Comparison of ENCODE assay signal across 21 cellular contexts in the genomic region with DNA sequence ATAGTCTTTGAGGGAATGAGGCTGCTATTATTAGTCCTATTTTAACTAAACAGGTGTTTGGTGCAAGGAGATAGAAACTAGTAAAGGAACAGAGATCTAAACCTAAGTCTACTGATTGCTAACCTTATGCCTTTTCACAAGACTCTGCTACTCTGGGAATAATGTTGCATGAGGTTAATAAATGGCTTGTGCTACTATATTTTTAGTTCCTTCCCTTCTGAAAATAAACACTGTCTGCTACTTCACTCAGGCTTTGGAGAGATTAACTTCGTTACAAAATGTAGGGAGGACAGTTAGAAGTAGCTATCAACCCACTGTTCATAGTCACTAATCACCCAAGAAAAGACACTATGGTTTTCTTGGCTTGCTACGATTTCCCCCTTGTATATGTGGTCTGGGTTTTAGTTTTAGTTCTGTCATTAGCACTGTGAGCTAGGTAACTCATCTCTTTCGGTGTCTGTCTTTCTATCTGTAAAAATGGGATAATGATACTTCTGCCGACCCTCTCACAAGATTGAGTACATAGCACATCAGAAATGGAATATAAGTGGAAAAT.
"Had no signal": no experiment of that assay in that cellular context is flagged by ENCODE, and none has a peak within 500 bp of the region (broad histone marks: within the 10 kb centered on the region; RNA-seq: fewer than 3 reads in every experiment).

No MANE protein-coding gene starts in this region.

- DNase-seq: dorsolateral prefrontal cortex; effector CD4-positive, alpha-beta T cell; foreskin keratinocyte; glutamatergic neuron; left lung; lower lobe of right lung; naive thymus-derived CD8-positive, alpha-beta T cell; occipital lobe; ovary; posterior cingulate gyrus; retina; stimulated activated CD4-positive, alpha-beta T cell treated with anti-CD3 and anti-CD28 coated beads, Interleukin-2, amount 100 ng/mL, for 24 hours; stimulated activated CD4-positive, alpha-beta T cell treated with anti-CD3 and anti-CD28 coated beads, Interleukin-4, amount 100 ng/mL, for 24 hours; stimulated activated naive CD4-positive, alpha-beta T cell treated with Interleukin-2 at 50 U/mL for 16 hours; stomach; thyroid gland; trophoblast cell had no signal

- H3K4me1 ChIP-seq: foreskin keratinocyte, left lung, lower lobe of right lung, stomach, thyroid gland, vagina had no signal

- H3K36me3 ChIP-seq: esophagus muscularis mucosa, left lung, lower lobe of right lung, ovary, stomach, thyroid gland, vagina had no signal

- H3K27me3 ChIP-seq: dorsolateral prefrontal cortex, esophagus muscularis mucosa, foreskin keratinocyte, left lung, ovary, stomach, thyroid gland, vagina had no signal

- ATAC-seq: foreskin keratinocyte; left lung; lower lobe of right lung; naive thymus-derived CD8-positive, alpha-beta T cell; sciatic nerve; stimulated activated effector memory CD8-positive, alpha-beta T cell treated with anti-CD3 and anti-CD28 coated beads, Interleukin-12 subunit alpha, Interleukin-12 subunit beta, amount 100 ng/mL, for 72 hours had no signal

- H3K4me3 ChIP-seq: dorsolateral prefrontal cortex, esophagus muscularis mucosa, left lung, lower lobe of right lung, ovary, stomach, thyroid gland, vagina had no signal

- H3K9me3 ChIP-seq: esophagus muscularis mucosa, lower lobe of right lung, thyroid gland, vagina had no signal

- H3K27ac ChIP-seq: dorsolateral prefrontal cortex, esophagus muscularis mucosa, foreskin keratinocyte, left lung, lower lobe of right lung, ovary, stomach, thyroid gland, vagina had no signal
